ENCODE assay signal across 19 cellular contexts in genomic region chr11:46684364-46684763, GRCh38. TPM values are rescaled to one million over a fixed set of nuclear protein-coding genes. Genes with fewer than 3 reads are reported as not detected.
DNase-seq lines count a peak whose midpoint lies in the region; ATAC-seq and TF ChIP-seq lines count a peak whose summit lies in the region.
"Had no signal": no experiment of that assay in that cellular context is flagged by ENCODE, and none has a peak within 500 bp of the region (broad histone marks: within the 10 kb centered on the region; RNA-seq: fewer than 3 reads in every experiment).

No MANE protein-coding gene starts in this region.

- no peak for TF ChIP-seq POLR2A in adrenal gland (IDR thresholded peaks at IDR 0.05)

- WGBS in adrenal gland, 4 donors: 69 to 77% (median 73%) methylated on average over 3 of the region's 3 CpGs

- H3K9ac ChIP-seq in BLaER1 treated with 17β-estradiol and CSF1 and Interleukin-3, amounts not matched to agents 10 nM and 100 nM: peak overlapping the region in 4 of 11 experiments; percentile 3 to 54 (median 32); a peak in 4 of 22 replicates
- H3K9ac ChIP-seq in adipocyte (ENCODE audit: low read length): peak overlapping the region; percentile 1

- H3K27me3 ChIP-seq in BLaER1 treated with 17β-estradiol and CSF1 and Interleukin-3, amounts not matched to agents 10 nM and 100 nM: no peaks in the 10 kb centered on the region
- H3K27me3 ChIP-seq in adipocyte (replicated peaks; ENCODE audit: control insufficient read depth, insufficient read depth, low read length) (no peaks in the 10 kb centered on the region), adrenal gland (no peaks in the 10 kb centered on the region)
- H3K27me3 ChIP-seq: transverse colon had no signal

- no peaks in the 10 kb centered on the region for H3K36me3 Mint-ChIP-seq in glutamatergic neuron (ENCODE audit: unreplicated experiment)
- no peaks in the 10 kb centered on the region for H3K36me3 Mint-ChIP-seq in natural killer cell
- H3K36me3 Mint-ChIP-seq: activated naive CD8-positive, alpha-beta T cell treated with anti-CD3 and anti-CD28 coated beads for 36 hours had no signal

- H3K9me3 ChIP-seq in BLaER1 treated with 17β-estradiol and CSF1 and Interleukin-3, amounts not matched to agents 10 nM and 100 nM (replicated peaks in 1 of 11): no peaks in the 10 kb centered on the region
- no peaks in the 10 kb centered on the region for H3K9me3 ChIP-seq in adipocyte (ENCODE audit: control insufficient read depth, low read length)
- no peaks in the 10 kb centered on the region for H3K9me3 ChIP-seq in adrenal gland (replicated peaks in 1 of 3)
- H3K9me3 ChIP-seq: HAP-1, transverse colon had no signal

- H3K4me2 ChIP-seq in BLaER1 treated with 17β-estradiol and CSF1 and Interleukin-3, amounts not matched to agents 10 nM and 100 nM: peak overlapping the region in 6 of 11 experiments; percentile 1 to 50 (median 46); a peak in 7 of 22 replicates

- H3K36me3 ChIP-seq in BLaER1 treated with 17β-estradiol and CSF1 and Interleukin-3, amounts not matched to agents 10 nM and 100 nM: peaks cover 77 to 100% (median 89%) of the 10 kb centered on the region in 11 experiments
- peaks cover 51% of the 10 kb centered on the region for H3K36me3 ChIP-seq in adipocyte (ENCODE audit: control insufficient read depth, insufficient read depth, low read length, severe bottlenecking)
- peaks cover 0 to 65% of the 10 kb centered on the region in 2 donors for H3K36me3 ChIP-seq in adrenal gland (replicated peaks in 1 of 2)

- intact Hi-C loops in natural killer cell (cut with micrococcal nuclease): no loop called here
- intact Hi-C loops in adrenal gland (cut with DNase I): no loop called here

- H3K4me3 Mint-ChIP-seq in glutamatergic neuron (ENCODE audit: unreplicated experiment) (no peak overlapping the region), natural killer cell (no peak overlapping the region)
- H3K4me3 Mint-ChIP-seq: activated CD4-positive, alpha-beta T cell treated with anti-CD3 and anti-CD28 coated beads, Interleukin-2, amount 10 ng/mL, durations not matched to agents 24 days and 14 days; activated naive CD8-positive, alpha-beta T cell treated with anti-CD3 and anti-CD28 coated beads for 36 hours; CD8-positive, alpha-beta T cell had no signal

- no peaks in the 10 kb centered on the region for H4K20me1 ChIP-seq in BLaER1 treated with 17β-estradiol and CSF1 and Interleukin-3, amounts not matched to agents 10 nM and 100 nM

- H3K9me3 Mint-ChIP-seq in glutamatergic neuron (ENCODE audit: unreplicated experiment) (no peaks in the 10 kb centered on the region), natural killer cell (no peaks in the 10 kb centered on the region)
- H3K9me3 Mint-ChIP-seq: activated CD4-positive, alpha-beta T cell treated with anti-CD3 and anti-CD28 coated beads, Interleukin-2, amount 10 ng/mL, durations not matched to agents 24 days and 14 days; activated naive CD8-positive, alpha-beta T cell treated with anti-CD3 and anti-CD28 coated beads for 36 hours; CD8-positive, alpha-beta T cell had no signal

- H3K27me3 Mint-ChIP-seq in glutamatergic neuron (ENCODE audit: unreplicated experiment) (no peaks in the 10 kb centered on the region), natural killer cell (ENCODE audit: low read depth in 2 of 2) (no peaks in the 10 kb centered on the region)
- H3K27me3 Mint-ChIP-seq: activated CD4-positive, alpha-beta T cell treated with anti-CD3 and anti-CD28 coated beads, Interleukin-2, amount 10 ng/mL, durations not matched to agents 24 days and 14 days; activated naive CD8-positive, alpha-beta T cell treated with anti-CD3 and anti-CD28 coated beads for 36 hours had no signal

- DNase-seq in adipocyte (ENCODE audit: low read depth) (no peak), glutamatergic neuron (no peak), pons (ENCODE audit: low spot score) (peak; percentile 79), natural killer cell (no peak), adrenal gland (no peak), NCI-H2081 (lab: John Stamatoyannopoulos, UW) (no peak)
- DNase-seq: ACHN; activated CD4-positive, alpha-beta T cell treated with anti-CD3 and anti-CD28 coated beads, Interleukin-2, amount 10 ng/mL, durations not matched to agents 24 days and 14 days; activated naive CD8-positive, alpha-beta T cell treated with anti-CD3 and anti-CD28 coated beads for 36 hours; CD8-positive, alpha-beta T cell; NCI-H1930; NCI-H524 treated with DMSO at 0.1 percent for 48 hours; stimulated activated CD4-positive, alpha-beta T cell treated with anti-CD3 and anti-CD28 coated beads, Interleukin-2, amount 100 ng/mL, for 48 hours; transverse colon had no signal

- H3K4me1 Mint-ChIP-seq in glutamatergic neuron (ENCODE audit: low read depth, unreplicated experiment) (no peaks in the 10 kb centered on the region), natural killer cell (no peaks in the 10 kb centered on the region)
- H3K4me1 Mint-ChIP-seq: activated CD4-positive, alpha-beta T cell treated with anti-CD3 and anti-CD28 coated beads, Interleukin-2, amount 10 ng/mL, durations not matched to agents 24 days and 14 days had no signal

- TF ChIP-seq CTCF in glutamatergic neuron (IDR thresholded peaks at IDR 0.05; ENCODE audit: partially characterized antibody, unreplicated experiment) (no peak), natural killer cell (IDR thresholded peaks at IDR 0.05) (no peak), adrenal gland (IDR thresholded peaks at IDR 0.05) (no peak)

- H3K27ac Mint-ChIP-seq in glutamatergic neuron (ENCODE audit: unreplicated experiment) (peak overlapping the region; percentile 28), natural killer cell (no peak overlapping the region)
- H3K27ac Mint-ChIP-seq: activated CD4-positive, alpha-beta T cell treated with anti-CD3 and anti-CD28 coated beads, Interleukin-2, amount 10 ng/mL, durations not matched to agents 24 days and 14 days; activated naive CD8-positive, alpha-beta T cell treated with anti-CD3 and anti-CD28 coated beads for 36 hours; CD8-positive, alpha-beta T cell had no signal

- H3K4me1 ChIP-seq in BLaER1 treated with 17β-estradiol and CSF1 and Interleukin-3, amounts not matched to agents 10 nM and 100 nM: peaks cover 23 to 58% (median 40%) of the 10 kb centered on the region in 10 experiments
- peaks cover 27% of the 10 kb centered on the region for H3K4me1 ChIP-seq in adipocyte (ENCODE audit: control insufficient read depth, insufficient read depth, low read length)
- peaks cover 4 to 27% of the 10 kb centered on the region in 2 donors for H3K4me1 ChIP-seq in adrenal gland (replicated peaks in 1 of 2)
- H3K4me1 ChIP-seq: HAP-1 had no signal

- ATAC-seq in GM21528 (IDR thresholded peaks at IDR 0.05; ENCODE audit: low FRiP score, unreplicated experiment) (no peak), natural killer cell (no peak)
- ATAC-seq: CD8-positive, alpha-beta T cell; SK-N-SH treated with all-trans-retinoic acid at 6 μM for 48 hours had no signal

- H3K4me3 ChIP-seq in BLaER1 treated with 17β-estradiol and CSF1 and Interleukin-3, amounts not matched to agents 10 nM and 100 nM: no peak overlapping the region
- H3K4me3 ChIP-seq in adipocyte (ENCODE audit: low read length): no peak overlapping the region
- H3K4me3 ChIP-seq in adrenal gland: no peak overlapping the region
- H3K4me3 ChIP-seq: HAP-1, transverse colon had no signal

- H3K27ac ChIP-seq in BLaER1 treated with 17β-estradiol and CSF1 and Interleukin-3, amounts not matched to agents 10 nM and 100 nM: peak overlapping the region in 8 of 11 experiments; percentile 20 to 52 (median 40); a peak in 8 of 22 replicates
- no peak overlapping the region for H3K27ac ChIP-seq in adrenal gland

RNA-seq across cellular contexts. Expression of gene ARHGAP1, which starts 16.1 kb away (rescaled TPM):
- total RNA-seq in glutamatergic neuron (ENCODE audit: unreplicated experiment) (38.4 TPM), natural killer cell (100 to 1,000 TPM in 2 of 3 donors, 10 to 100 TPM in 1; 89.8 to 111 (median 102) TPM), adrenal gland (100 to 1,000 TPM in 3 of 8 donors, 10 to 100 TPM in 5; 38.7 to 125 (median 94.4) TPM)
- polyA plus RNA-seq in adrenal gland: 10 to 100 TPM; 29.0 to 52.6 (median 32.5) TPM

RNA-seq across cellular contexts. Expression of gene ZNF408, which starts 16.5 kb away (rescaled TPM):
- total RNA-seq in glutamatergic neuron (ENCODE audit: unreplicated experiment) (10.6 TPM), natural killer cell (10 to 100 TPM in 1 of 3 donors, 1 to 10 TPM in 2; 9.1 to 19.0 (median 9.6) TPM), adrenal gland (10 to 100 TPM in 4 of 8 donors, 1 to 10 TPM in 4; 7.2 to 13.6 (median 9.8) TPM)
- polyA plus RNA-seq in adrenal gland: 10 to 100 TPM in 1 of 3 donors, 1 to 10 TPM in 2; 2.2 to 13.8 (median 8.4) TPM

RNA-seq across cellular contexts. Expression of gene F2, which starts 34.6 kb away (rescaled TPM):
- 0.29 TPM for total RNA-seq in glutamatergic neuron (ENCODE audit: unreplicated experiment)
- under 1 TPM in 1 of 3 donors, not detected in 2; 0.14 TPM for total RNA-seq in natural killer cell
- under 1 TPM in 2 of 8 donors, not detected in 6; 0.50 to 0.61 TPM for total RNA-seq in adrenal gland
- not detected for polyA plus RNA-seq in adrenal gland
- total RNA-seq: activated naive CD8-positive, alpha-beta T cell treated with anti-CD3 and anti-CD28 coated beads for 36 hours; CD8-positive, alpha-beta T cell; kidney epithelial cell had no signal

Comparison
In these comparisons a context has a peak if more than half of its experiments do, and no peak if none do; other contexts are left out.
1. H3K27ac ChIP-seq: peak in BLaER1 treated with 17β-estradiol and CSF1 and Interleukin-3, amounts not matched to agents 10 nM and 100 nM (8 of 11); none in adrenal gland (0 of 5).